ENCODE assay signal across 11 cellular contexts in the genomic region with DNA sequence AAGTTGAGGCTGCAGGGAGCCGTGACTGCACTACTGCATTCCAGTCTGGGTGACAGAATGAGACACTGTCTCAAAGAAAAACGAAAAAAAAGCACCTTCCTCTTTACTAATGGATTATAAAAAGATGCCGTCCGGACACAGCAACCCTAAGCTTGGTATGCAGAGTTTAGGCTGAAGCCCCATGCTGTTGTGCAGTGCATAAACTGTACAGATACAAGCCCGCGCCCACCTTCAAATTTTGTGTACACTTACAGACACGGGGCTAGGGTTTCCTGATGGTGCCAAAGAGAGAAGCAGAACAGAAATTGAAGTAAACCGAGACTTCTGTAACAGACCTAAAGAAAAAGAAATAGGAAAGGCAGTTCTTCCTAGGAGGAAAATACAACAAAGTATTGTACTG. TPM values are rescaled to one million over a fixed set of nuclear protein-coding genes. Genes with fewer than 3 reads are reported as not detected.
DNase-seq lines count a peak whose midpoint lies in the region; ATAC-seq and TF ChIP-seq lines count a peak whose summit lies in the region.
"Had no signal": no experiment of that assay in that cellular context is flagged by ENCODE, and none has a peak within 500 bp of the region (broad histone marks: within the 10 kb centered on the region; RNA-seq: fewer than 3 reads in every experiment).

No MANE protein-coding gene starts in this region.

- H3K36me3 ChIP-seq in adrenal gland (replicated peaks in 1 of 2) = no peaks in the 10 kb centered on the region
- H3K36me3 ChIP-seq in tibial artery = no peaks in the 10 kb centered on the region

- H3K4me3 Mint-ChIP-seq in activated CD8-positive, alpha-beta memory T cell treated with anti-CD3 and anti-CD28 coated beads, Interleukin-2, amount 10 ng/mL, durations not matched to agents 7 days and 5 days = peak overlapping the region; percentile 15

- H3K4me1 ChIP-seq in adrenal gland (replicated peaks in 1 of 2) (peaks cover 35 to 78% of the 10 kb centered on the region in 2 donors), tibial artery (peaks cover 0 to 70% (median 30%) of the 10 kb centered on the region in 4 donors)

- H3K4me3 ChIP-seq in adrenal gland = no peak overlapping the region
- H3K4me3 ChIP-seq in tibial artery = peak overlapping the region in 1 of 2 donors; percentile 11

- peaks cover 0 to 4% (median 0%) of the 10 kb centered on the region in 3 donors for H3K9me3 ChIP-seq in adrenal gland (replicated peaks in 1 of 3)
- no peaks in the 10 kb centered on the region for H3K9me3 ChIP-seq in tibial artery

- no peak for TF ChIP-seq CTCF in adrenal gland (IDR thresholded peaks at IDR 0.05)
- TF ChIP-seq CTCF in tibial artery (IDR thresholded peaks at IDR 0.05) = no peak

- H3K4me1 Mint-ChIP-seq in activated CD8-positive, alpha-beta memory T cell treated with anti-CD3 and anti-CD28 coated beads, Interleukin-2, amount 10 ng/mL, durations not matched to agents 7 days and 5 days = peaks cover 68% of the 10 kb centered on the region

- no peak for DNase-seq in activated CD8-positive, alpha-beta memory T cell treated with anti-CD3 and anti-CD28 coated beads, Interleukin-2, amount 10 ng/mL, durations not matched to agents 7 days and 5 days
- no peak for DNase-seq in activated CD8-positive, alpha-beta memory T cell treated with anti-CD3 and anti-CD28 coated beads, Interleukin-2, amount 50 U/mL, for 48 hours
- DNase-seq in adrenal gland (no peak), medulla oblongata (ENCODE audit: extremely low spot score) (peak; percentile 52), tibial artery (peak in 1 of 2 donors; percentile 28), SIG-M5 treated with dmso at 0.1 percent for 504 hours (lab: John Stamatoyannopoulos, UW; ENCODE audit: unreplicated experiment) (no peak)
- DNase-seq: cerebellar nuclear complex, foreskin fibroblast, PC-3 had no signal

- TF ChIP-seq POLR2A in adrenal gland (IDR thresholded peaks at IDR 0.05) = no peak

- no peaks in the 10 kb centered on the region for H3K27me3 Mint-ChIP-seq in activated CD8-positive, alpha-beta memory T cell treated with anti-CD3 and anti-CD28 coated beads, Interleukin-2, amount 10 ng/mL, durations not matched to agents 7 days and 5 days

- CTCF ChIA-PET in activated CD8-positive, alpha-beta memory T cell treated with anti-CD3 and anti-CD28 coated beads, Interleukin-2, amount 10 ng/mL, durations not matched to agents 7 days and 5 days (lab: Charles Lee) = interaction anchor here (1.6 kb wide), 1 partner anchor 70 kb away, joined by 5 read pairs; no protein-coding TSS in a partner anchor

- peak overlapping the region; percentile 84 for H3K27ac Mint-ChIP-seq in activated CD8-positive, alpha-beta memory T cell treated with anti-CD3 and anti-CD28 coated beads, Interleukin-2, amount 10 ng/mL, durations not matched to agents 7 days and 5 days

- H3K36me3 Mint-ChIP-seq in activated CD8-positive, alpha-beta memory T cell treated with anti-CD3 and anti-CD28 coated beads, Interleukin-2, amount 10 ng/mL, durations not matched to agents 7 days and 5 days = peaks cover 32% of the 10 kb centered on the region

- no peaks in the 10 kb centered on the region for H3K9me3 Mint-ChIP-seq in activated CD8-positive, alpha-beta memory T cell treated with anti-CD3 and anti-CD28 coated beads, Interleukin-2, amount 10 ng/mL, durations not matched to agents 7 days and 5 days (ENCODE audit: low read depth)

- H3K27ac ChIP-seq in adrenal gland = peak overlapping the region in 4 of 5 donors; percentile 49 to 75 (median 54)
- H3K27ac ChIP-seq in tibial artery = peak overlapping the region; percentile 60 to 76

- H3K27me3 ChIP-seq in adrenal gland = no peaks in the 10 kb centered on the region
- H3K27me3 ChIP-seq in tibial artery = no peaks in the 10 kb centered on the region

- intact Hi-C loops in adrenal gland (cut with DNase I) = no loop called here
- intact Hi-C loops in tibial artery (cut with DNase I; ENCODE audit: low total_unique reads) = no loop called here

- WGBS in adrenal gland, 4 donors = 74 to 88% (median 77%) methylated on average over 8 of the region's 8 CpGs

- no peak for ATAC-seq in activated CD8-positive, alpha-beta memory T cell treated with anti-CD3 and anti-CD28 coated beads, Interleukin-2, amount 10 ng/mL, durations not matched to agents 7 days and 5 days
- ATAC-seq in GM19455 (IDR thresholded peaks at IDR 0.05; ENCODE audit: unreplicated experiment) (no peak), HG03342 (IDR thresholded peaks at IDR 0.05; ENCODE audit: unreplicated experiment) (no peak)
- ATAC-seq: PC-3 had no signal

RNA-seq across cellular contexts. Expression of gene LPAR6, which starts 9.0 kb away (rescaled TPM):
- 10 to 100 TPM; 32.0 to 53.0 TPM for total RNA-seq in activated CD8-positive, alpha-beta memory T cell treated with anti-CD3 and anti-CD28 coated beads, Interleukin-2, amount 10 ng/mL, durations not matched to agents 7 days and 5 days
- 10 to 100 TPM in 7 of 8 donors, 1 to 10 TPM in 1; 8.6 to 56.6 (median 29.6) TPM for total RNA-seq in adrenal gland
- 10 to 100 TPM; 20.3 to 56.2 (median 55.7) TPM for polyA plus RNA-seq in adrenal gland
